22 cellular contexts compared by ENCODE assay signal in genomic region chr12:75438052-75438754, GRCh38. TPM values are rescaled to one million over a fixed set of nuclear protein-coding genes. Genes with fewer than 3 reads are reported as not detected.
A peak's percentile ranks its signal among the peaks of the same experiment; 100 is the strongest.
DNase-seq lines count a peak whose midpoint lies in the region; ATAC-seq and TF ChIP-seq lines count a peak whose summit lies in the region.
"Had no signal": no experiment of that assay in that cellular context is flagged by ENCODE, and none has a peak within 500 bp of the region (broad histone marks: within the 10 kb centered on the region; RNA-seq: fewer than 3 reads in every experiment).

No MANE protein-coding gene starts in this region.

- H3K27ac ChIP-seq in substantia nigra (ENCODE audit: low read depth, low read length, poor library complexity, severe bottlenecking): no peak overlapping the region
- H3K27ac ChIP-seq: A549, brain microvascular endothelial cell, GM23248, PC-9, right atrium auricular region had no signal

- H3K9me3 Mint-ChIP-seq in activated CD4-positive, alpha-beta T cell treated with anti-CD3 and anti-CD28 coated beads, Interleukin-2, amount 10 ng/mL, durations not matched to agents 24 days and 14 days: peaks cover 16% of the 10 kb centered on the region
- peaks cover 7% of the 10 kb centered on the region for H3K9me3 Mint-ChIP-seq in activated CD8-positive, alpha-beta T cell treated with anti-CD3 and anti-CD28 coated beads for 36 hours

- intact Hi-C loops in activated CD4-positive, alpha-beta T cell treated with anti-CD3 and anti-CD28 coated beads, Interleukin-2, amount 10 ng/mL, durations not matched to agents 24 days and 14 days (cut with micrococcal nuclease): no loop called here
- intact Hi-C loops in activated CD8-positive, alpha-beta T cell treated with anti-CD3 and anti-CD28 coated beads for 36 hours (cut with micrococcal nuclease): no loop called here
- intact Hi-C loops in mucosa of descending colon (cut with DNase I, micrococcal nuclease): no loop called here

- H3K4me1 Mint-ChIP-seq in activated CD4-positive, alpha-beta T cell treated with anti-CD3 and anti-CD28 coated beads, Interleukin-2, amount 10 ng/mL, durations not matched to agents 24 days and 14 days: peaks cover 8% of the 10 kb centered on the region
- H3K4me1 Mint-ChIP-seq in activated CD8-positive, alpha-beta T cell treated with anti-CD3 and anti-CD28 coated beads for 36 hours (ENCODE audit: low read depth): peaks cover 2% of the 10 kb centered on the region
- H3K4me1 Mint-ChIP-seq: neural crest cell had no signal

- no peak for TF ChIP-seq CTCF in activated CD8-positive, alpha-beta T cell treated with anti-CD3 and anti-CD28 coated beads for 36 hours (IDR thresholded peaks at IDR 0.05)
- no peak for TF ChIP-seq CTCF in mucosa of descending colon (IDR thresholded peaks at IDR 0.05)

- no peak overlapping the region for H3K4me3 Mint-ChIP-seq in activated CD4-positive, alpha-beta T cell treated with anti-CD3 and anti-CD28 coated beads, Interleukin-2, amount 10 ng/mL, durations not matched to agents 24 days and 14 days
- no peak overlapping the region for H3K4me3 Mint-ChIP-seq in activated CD8-positive, alpha-beta T cell treated with anti-CD3 and anti-CD28 coated beads for 36 hours
- H3K4me3 Mint-ChIP-seq: neural crest cell; stimulated activated naive B cell treated with anti-CD40 and anti-IgM and Interleukin-4, amounts not matched to agents 10 μg/mL and 1 μg/mL and 100 μg/mL, for 72 hours had no signal

- no peak overlapping the region for H3K4me3 ChIP-seq in mucosa of descending colon
- H3K4me3 ChIP-seq: A549, GM23248, K562, lung, PC-9, right atrium auricular region had no signal

- ATAC-seq in activated CD8-positive, alpha-beta T cell treated with anti-CD3 and anti-CD28 coated beads for 36 hours: no peak
- peak; percentile 48 for ATAC-seq in mucosa of descending colon
- no peak for ATAC-seq in HG03108 (IDR thresholded peaks at IDR 0.05; ENCODE audit: unreplicated experiment)
- ATAC-seq: K562 had no signal

- CTCF ChIA-PET in activated CD8-positive, alpha-beta T cell treated with anti-CD3 and anti-CD28 coated beads for 36 hours (lab: Charles Lee): interaction anchor here (0.7 to 2.5 kb wide), 7 partner anchors 11 to 105 kb away, joined by 3 to 10 read pairs (median 3); no protein-coding TSS in a partner anchor

- DNase-seq in activated CD4-positive, alpha-beta T cell treated with anti-CD3 and anti-CD28 coated beads, Interleukin-2, amount 10 ng/mL, durations not matched to agents 24 days and 14 days: peak; percentile 75
- DNase-seq in activated CD4-positive, alpha-beta T cell treated with anti-CD3 and anti-CD28 coated beads for 1 hour: no peak
- DNase-seq in HT1080 (ENCODE audit: low read depth) (peak; percentile 10), mucosa of descending colon (no peak), substantia nigra (lab: John Stamatoyannopoulos, UW) (no peak), NCI-H446 (lab: John Stamatoyannopoulos, UW) (no peak)
- DNase-seq in activated CD8-positive, alpha-beta T cell treated with anti-CD3 and anti-CD28 coated beads for 36 hours: peak; percentile 26
- DNase-seq: COR-L47; effector CD8-positive, alpha-beta T cell; NCI-H1417 treated with DMSO at 0.1 percent for 48 hours; NCI-H446 treated with DMSO at 0.1 percent for 48 hours; PC-9; stimulated activated naive B cell treated with anti-CD40 and anti-IgM and Interleukin-4, amounts not matched to agents 10 μg/mL and 1 μg/mL and 100 μg/mL, for 72 hours; SW 1271 had no signal

- POLR2A ChIA-PET in activated CD8-positive, alpha-beta T cell treated with anti-CD3 and anti-CD28 coated beads for 36 hours (lab: Charles Lee): no interaction called here

- H3K36me3 ChIP-seq in mucosa of descending colon (ENCODE audit: low read depth): no peaks in the 10 kb centered on the region
- H3K36me3 ChIP-seq: brain microvascular endothelial cell, right atrium auricular region had no signal

- H3K27ac Mint-ChIP-seq in activated CD4-positive, alpha-beta T cell treated with anti-CD3 and anti-CD28 coated beads, Interleukin-2, amount 10 ng/mL, durations not matched to agents 24 days and 14 days: no peak overlapping the region
- H3K27ac Mint-ChIP-seq in activated CD8-positive, alpha-beta T cell treated with anti-CD3 and anti-CD28 coated beads for 36 hours: no peak overlapping the region
- H3K27ac Mint-ChIP-seq: stimulated activated naive B cell treated with anti-CD40 and anti-IgM and Interleukin-4, amounts not matched to agents 10 μg/mL and 1 μg/mL and 100 μg/mL, for 72 hours had no signal

- H3K9me3 ChIP-seq in mucosa of descending colon: peaks cover 2% of the 10 kb centered on the region

- H3K4me1 ChIP-seq in mucosa of descending colon (ENCODE audit: low read depth): peaks cover under 1% of the 10 kb centered on the region
- H3K4me1 ChIP-seq: right atrium auricular region had no signal

- no peaks in the 10 kb centered on the region for H3K36me3 Mint-ChIP-seq in activated CD4-positive, alpha-beta T cell treated with anti-CD3 and anti-CD28 coated beads, Interleukin-2, amount 10 ng/mL, durations not matched to agents 24 days and 14 days (ENCODE audit: low read depth)
- H3K36me3 Mint-ChIP-seq in activated CD8-positive, alpha-beta T cell treated with anti-CD3 and anti-CD28 coated beads for 36 hours (ENCODE audit: low read depth): no peaks in the 10 kb centered on the region

- peaks cover 7% of the 10 kb centered on the region for H3K27me3 Mint-ChIP-seq in activated CD4-positive, alpha-beta T cell treated with anti-CD3 and anti-CD28 coated beads, Interleukin-2, amount 10 ng/mL, durations not matched to agents 24 days and 14 days
- peaks cover 5% of the 10 kb centered on the region for H3K27me3 Mint-ChIP-seq in activated CD8-positive, alpha-beta T cell treated with anti-CD3 and anti-CD28 coated beads for 36 hours

RNA-seq across cellular contexts. Expression of gene GLIPR1, which starts 42.4 kb away (rescaled TPM):
- total RNA-seq in activated CD4-positive, alpha-beta T cell treated with anti-CD3 and anti-CD28 coated beads, Interleukin-2, amount 10 ng/mL, durations not matched to agents 24 days and 14 days: 4.3 and 5.3 TPM in 2 replicates
- 94.4 and 123 TPM in 2 replicates for total RNA-seq in HT1080 (2014; rRNA removed; shearing (Covaris generic))
- 63.8 and 66.9 TPM in 2 replicates for polyA plus RNA-seq in HT1080 (2015; cell fraction: cytosol; rRNA removed)
- 95.2 and 97.7 TPM in 2 replicates for polyA plus RNA-seq in HT1080 (2015; cell fraction: nucleus; rRNA removed)
- total RNA-seq in activated CD8-positive, alpha-beta T cell treated with anti-CD3 and anti-CD28 coated beads for 36 hours: 10 to 100 TPM; 15.9 to 18.6 TPM
- 10 to 100 TPM in 2 of 3 donors, 1 to 10 TPM in 1; 3.8 to 20.1 (median 10.1) TPM for total RNA-seq in mucosa of descending colon

RNA-seq across cellular contexts. Expression of gene GLIPR1L2, which starts 47.3 kb away (rescaled TPM):
- total RNA-seq in activated CD4-positive, alpha-beta T cell treated with anti-CD3 and anti-CD28 coated beads, Interleukin-2, amount 10 ng/mL, durations not matched to agents 24 days and 14 days: 0.36 TPM in 1 of 2 replicates, not detected in the other
- total RNA-seq in HT1080 (2014; rRNA removed; shearing (Covaris generic)): 0.10 and 0.63 TPM in 2 replicates
- 0.18 and 0.19 TPM in 2 replicates for polyA plus RNA-seq in HT1080 (2015; cell fraction: cytosol; rRNA removed)
- polyA plus RNA-seq in HT1080 (2015; cell fraction: nucleus; rRNA removed): 0.08 and 0.29 TPM in 2 replicates
- under 1 TPM; 0.27 to 0.43 TPM for total RNA-seq in activated CD8-positive, alpha-beta T cell treated with anti-CD3 and anti-CD28 coated beads for 36 hours
- total RNA-seq in mucosa of descending colon: under 1 TPM in 2 of 3 donors, not detected in 1; 0.52 to 0.98 TPM
- total RNA-seq: K562, PC-9 had no signal
- polyA plus RNA-seq: K562 had no signal

Comparison
In these comparisons a context has a peak if more than half of its experiments do, and no peak if none do; other contexts are left out.
1. DNase-seq: peak in activated CD4-positive, alpha-beta T cell treated with anti-CD3 and anti-CD28 coated beads, Interleukin-2, amount 10 ng/mL, durations not matched to agents 24 days and 14 days (single experiment), HT1080 (single experiment) and activated CD8-positive, alpha-beta T cell treated with anti-CD3 and anti-CD28 coated beads for 36 hours (single experiment); none in activated CD4-positive, alpha-beta T cell treated with anti-CD3 and anti-CD28 coated beads for 1 hour (single experiment), mucosa of descending colon (0 of 3), substantia nigra (0 of 49) and NCI-H446 (0 of 2).